In genomic region chr6:80638222-80639055, GRCh38 we compare ENCODE assay signal across 1 cellular context.
TF ChIP-seq lines count a peak whose summit lies in the region.

No MANE protein-coding gene starts in this region.

TF ChIP-seq in GM12878, 131 proteins besides CTCF, POLR2A, EP300 and RAD21 (continued from another document and continues in another):
- TF ChIP-seq E2F8 (IDR thresholded peaks at IDR 0.05; ENCODE audit: low read depth, partially characterized antibody) (no peak), ZBTB40 (IDR thresholded peaks at IDR 0.05; ENCODE audit: borderline replicate concordance) (no peak), RAD51 (IDR thresholded peaks at IDR 0.05) (no peak), CREB1 (IDR thresholded peaks at IDR 0.05; ENCODE audit: low read depth) (no peak), TBL1XR1 (IDR thresholded peaks at IDR 0.05; ENCODE audit: low read depth, low read length) (no peak), POLR2AphosphoS5 (IDR thresholded peaks at IDR 0.05; ENCODE audit: low read length) (no peak), ZNF592 (IDR thresholded peaks at IDR 0.05) (no peak), CHD2 (IDR thresholded peaks at IDR 0.05; ENCODE audit: borderline replicate concordance, low read depth, low read length) (no peak), ZSCAN29 (IDR thresholded peaks at IDR 0.05) (no peak), STAT1 (conservative IDR thresholded peaks at IDR 0.05) (no peak), MTA2 (IDR thresholded peaks at IDR 0.05; ENCODE audit: low read depth) (peak; percentile 74), ZBED1 (IDR thresholded peaks at IDR 0.05; ENCODE audit: borderline replicate concordance) (no peak), ZNF384 (IDR thresholded peaks at IDR 0.05; ENCODE audit: borderline replicate concordance, low read depth, low read length) (no peak), MXI1 (IDR thresholded peaks at IDR 0.05; ENCODE audit: low read depth, low read length) (no peak), SRF (IDR thresholded peaks at IDR 0.05; ENCODE audit: low read depth in 2 of 2, low read length in 2 of 2) (no peak), EZH2 (IDR thresholded peaks at IDR 0.05; ENCODE audit: borderline replicate concordance, control insufficient read depth, low read depth, low read length) (no peak), ZZZ3 (IDR thresholded peaks at IDR 0.05; ENCODE audit: control insufficient read depth, insufficient read length, low read depth) (no peak), BHLHE40 (IDR thresholded peaks at IDR 0.05; ENCODE audit: borderline replicate concordance in 1 of 2, low read depth in 2 of 2, low read length in 1 of 2) (no peak), IRF3 (IDR thresholded peaks at IDR 0.05) (no peak), MLLT1 (IDR thresholded peaks at IDR 0.05) (0 out of 2 replicates have a peak, but pooled peaks have one; percentile 41), TAF1 (IDR thresholded peaks at IDR 0.05; ENCODE audit: borderline replicate concordance, low read depth, low read length) (no peak), JUND (IDR thresholded peaks at IDR 0.05; ENCODE audit: low read depth, low read length) (0 out of 2 replicates have a peak, but pooled peaks have one; percentile 9), ETV6 (conservative IDR thresholded peaks at IDR 0.05 in 1 of 2, IDR thresholded peaks at IDR 0.05 in 1 of 2; ENCODE audit: borderline replicate concordance in 1 of 2, low read depth in 1 of 2) (no peak), RELA (IDR thresholded peaks at IDR 0.05; ENCODE audit: borderline replicate concordance, partially characterized antibody) (no peak), RB1 (IDR thresholded peaks at IDR 0.05; ENCODE audit: borderline replicate concordance) (0 out of 2 replicates have a peak, but pooled peaks have one; percentile 29), MEF2B (IDR thresholded peaks at IDR 0.05; ENCODE audit: partially characterized antibody, poor library complexity, severe bottlenecking) (peak; percentile 25), SMC3 (IDR thresholded peaks at IDR 0.05; ENCODE audit: borderline replicate concordance, low read length) (no peak), FOXM1 (IDR thresholded peaks at IDR 0.05; ENCODE audit: low read depth, low read length) (no peak), HCFC1 (IDR thresholded peaks at IDR 0.05; ENCODE audit: low read length) (no peak), SMAD5 (IDR thresholded peaks at IDR 0.05; ENCODE audit: low read depth) (no peak), NBN (IDR thresholded peaks at IDR 0.05) (no peak), WRNIP1 (IDR thresholded peaks at IDR 0.05; ENCODE audit: borderline replicate concordance, low read depth, low read length) (no peak), KAT2A (conservative IDR thresholded peaks at IDR 0.05; ENCODE audit: control insufficient read depth, low read depth, low read length) (no peak), CEBPZ (IDR thresholded peaks at IDR 0.05; ENCODE audit: low read depth, low read length) (no peak), SMAD1 (IDR thresholded peaks at IDR 0.05; ENCODE audit: low read depth, partially characterized antibody) (no peak), HDGF (IDR thresholded peaks at IDR 0.05) (no peak), RBBP5 (conservative IDR thresholded peaks at IDR 0.05) (no peak), PKNOX1 (IDR thresholded peaks at IDR 0.05) (no peak), JUNB (IDR thresholded peaks at IDR 0.05) (no peak), MYC (IDR thresholded peaks at IDR 0.05; ENCODE audit: insufficient read depth, insufficient read length, insufficient replicate concordance, low read length, severe bottlenecking) (no peak), PAX8 (IDR thresholded peaks at IDR 0.05) (no peak), MEF2A (IDR thresholded peaks at IDR 0.05; ENCODE audit: insufficient read depth, low read depth, low read length) (no peak), RFX5 (IDR thresholded peaks at IDR 0.05; ENCODE audit: low read depth, low read length) (no peak), ATF3 (IDR thresholded peaks at IDR 0.05; ENCODE audit: borderline replicate concordance, extremely low read depth, low read depth, low read length) (no peak), ZNF622 (IDR thresholded peaks at IDR 0.05) (no peak), E2F4 (IDR thresholded peaks at IDR 0.05; ENCODE audit: low read depth, low read length) (no peak)
